ENCODE assay signal across 34 cellular contexts in the genomic region with DNA sequence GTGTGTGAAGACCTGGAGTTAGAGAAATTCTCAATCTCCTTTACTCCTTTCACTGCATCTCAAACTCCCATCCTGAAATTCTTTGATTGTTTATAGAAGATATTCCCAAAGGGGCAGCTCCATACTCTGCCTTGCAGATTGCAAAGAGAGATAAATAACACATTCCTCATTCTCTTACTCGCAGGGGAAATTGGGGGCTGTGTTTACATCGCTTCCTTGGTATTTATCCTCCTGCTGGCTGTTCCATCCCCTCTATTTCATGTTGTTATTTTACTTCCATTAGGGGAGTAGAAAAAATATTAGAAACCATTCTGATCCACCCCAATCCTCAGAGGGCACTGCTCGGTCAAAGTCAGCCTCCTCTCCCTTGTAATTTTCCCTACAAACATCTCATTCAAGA.
DNase-seq lines count a peak whose midpoint lies in the region; ATAC-seq, FAIRE-seq and TF ChIP-seq lines count a peak whose summit lies in the region.
"Had no signal": no experiment of that assay in that cellular context is flagged by ENCODE, and none has a peak within 500 bp of the region (broad histone marks: within the 10 kb centered on the region; RNA-seq: fewer than 3 reads in every experiment).

No MANE protein-coding gene starts in this region.

- WGBS in SK-N-SH (ENCODE audit: low lambda C conversion rate): 61% methylated on average over 3 of the region's 3 CpGs

- FAIRE-seq in astrocyte (lab: Jason Lieb, UNC): no peak
- FAIRE-seq: endometrium, G401.6, H1, islet of Langerhans had no signal

- H3K4me3 ChIP-seq in SK-N-SH (ENCODE audit: low read depth in 2 of 2, low read length in 1 of 2) (no peak overlapping the region), astrocyte (ENCODE audit: insufficient read depth, low read depth, low read length) (no peak overlapping the region), mucosa of descending colon (no peak overlapping the region), MM.1S (ENCODE audit: low read length) (no peak overlapping the region)
- H3K4me3 ChIP-seq: esophagus squamous epithelium, PC-9 had no signal

- no peak for TF ChIP-seq CTCF in SK-N-SH (IDR thresholded peaks at IDR 0.05)
- TF ChIP-seq CTCF in astrocyte (IDR thresholded peaks at IDR 0.05; ENCODE audit: insufficient read depth, low read depth, low read length): no peak
- TF ChIP-seq CTCF in mesothelial cell of epicardium (IDR thresholded peaks at IDR 0.05; ENCODE audit: unreplicated experiment): no peak
- no peak for TF ChIP-seq CTCF in mucosa of descending colon (IDR thresholded peaks at IDR 0.05)
- no peak for TF ChIP-seq CTCF in MM.1S (IDR thresholded peaks at IDR 0.05; ENCODE audit: low read length)

- ATAC-seq in SK-N-SH treated with all-trans-retinoic acid at 6 μM for 48 hours (no peak), HG02571 (IDR thresholded peaks at IDR 0.05; ENCODE audit: unreplicated experiment) (no peak), mucosa of descending colon (no peak)
- ATAC-seq: activated CD8-positive, alpha-beta T cell treated with anti-CD3 and anti-CD28 coated beads for 36 hours; activated naive CD4-positive, alpha-beta T cell treated with anti-CD3 and anti-CD28 coated beads, Interleukin-2, amount 50 U/mL, for 72 hours; left ventricle myocardium superior; sciatic nerve had no signal

- DNase-seq in SK-N-SH (no peak), astrocyte (ENCODE audit: low read depth) (no peak), mesothelial cell of epicardium (ENCODE audit: low spot score in 2 of 2, unreplicated experiment in 2 of 2) (no peak), mucosa of descending colon (no peak), COLO829 (ENCODE audit: low spot score) (no peak), MM.1S (no peak)
- DNase-seq: 8988T; activated CD4-positive, CD25-positive, alpha-beta regulatory T cell treated with anti-CD3 and anti-CD28 coated beads, Interleukin-2, amount 50 U/mL, for 72 hours; activated CD8-positive, alpha-beta T cell treated with anti-CD3 and anti-CD28 coated beads for 36 hours; AML-193; CD4-positive, alpha-beta T cell; central memory CD4-positive, alpha-beta T cell; dermis blood vessel endothelial cell; DMS 273 treated with DMSO at 0.1 percent for 48 hours; esophagus squamous epithelium; Kasumi-1; left ventricle myocardium superior; NCI-H187; NCI-H524 treated with DMSO at 0.1 percent for 48 hours; PC-9; SIG-M5; stimulated activated naive CD4-positive, alpha-beta T cell; T-helper 1 cell had no signal

- TF ChIP-seq EP300 in SK-N-SH (IDR thresholded peaks at IDR 0.05; ENCODE audit: borderline replicate concordance in 1 of 2, low read depth in 1 of 2, low read length in 1 of 2): 0 out of 4 replicates have a peak, but pooled peaks of 1 of the 2 experiments have one; percentile 16

- H3K27ac Mint-ChIP-seq in astrocyte (ENCODE audit: unreplicated experiment) (peak overlapping the region; percentile 95), mesothelial cell of epicardium (peak overlapping the region; percentile 59)
- H3K27ac Mint-ChIP-seq: activated CD8-positive, alpha-beta T cell treated with anti-CD3 and anti-CD28 coated beads for 36 hours; activated T-helper 2 cell treated with anti-CD3 and anti-CD28 coated beads, Interferon-gamma antibody, Interleukin-2, Interleukin-4, amounts not matched to agents 10 μg/mL and 5 μg/mL and 100 μg/mL, durations not matched to agents 14 hours and 24 hours and 36 hours; CD4-positive, alpha-beta T cell had no signal

- H3K9ac ChIP-seq in SK-N-SH: no peak overlapping the region
- H3K9ac ChIP-seq in astrocyte (ENCODE audit: low read length): no peak overlapping the region
- no peak overlapping the region for H3K9ac ChIP-seq in MM.1S (ENCODE audit: low read length)

- CTCF ChIA-PET in SK-N-SH (lab: Yijun Ruan, JAX): no interaction called here

- no peaks in the 10 kb centered on the region for H3K36me3 ChIP-seq in SK-N-SH (replicated peaks in 1 of 2; ENCODE audit: control insufficient read depth in 1 of 2, insufficient read depth in 2 of 2, low read length in 1 of 2)
- no peaks in the 10 kb centered on the region for H3K36me3 ChIP-seq in astrocyte (ENCODE audit: insufficient read depth, low read length)
- H3K36me3 ChIP-seq in mucosa of descending colon (ENCODE audit: low read depth): no peaks in the 10 kb centered on the region
- no peaks in the 10 kb centered on the region for H3K36me3 ChIP-seq in MM.1S (replicated peaks; ENCODE audit: insufficient read depth, low read length)
- H3K36me3 ChIP-seq: esophagus squamous epithelium had no signal

- peaks cover 38% of the 10 kb centered on the region for H3K4me1 Mint-ChIP-seq in astrocyte (ENCODE audit: low read depth, unreplicated experiment)
- H3K4me1 Mint-ChIP-seq in mesothelial cell of epicardium: peaks cover 26% of the 10 kb centered on the region
- H3K4me1 Mint-ChIP-seq: neural crest cell had no signal

- no peak for TF ChIP-seq RAD21 in SK-N-SH (IDR thresholded peaks at IDR 0.05; ENCODE audit: low read length)

- H4K20me1 ChIP-seq in SK-N-SH (ENCODE audit: insufficient read depth): no peaks in the 10 kb centered on the region
- H4K20me1 ChIP-seq in astrocyte (ENCODE audit: insufficient read depth, low read length): no peaks in the 10 kb centered on the region
- no peaks in the 10 kb centered on the region for H4K20me1 ChIP-seq in MM.1S (ENCODE audit: insufficient read depth, low read length)

- H3K9me3 ChIP-seq in SK-N-SH (no peaks in the 10 kb centered on the region; the same call in 1 of the 2 replicates), astrocyte (ENCODE audit: insufficient read depth, low read depth, low read length) (peaks cover 2% of the 10 kb centered on the region), mucosa of descending colon (no peaks in the 10 kb centered on the region), MM.1S (replicated peaks; ENCODE audit: insufficient read depth, low read length) (no peaks in the 10 kb centered on the region)
- H3K9me3 ChIP-seq: esophagus squamous epithelium had no signal

- H3K79me2 ChIP-seq in SK-N-SH (ENCODE audit: insufficient read depth): no peaks in the 10 kb centered on the region
- no peaks in the 10 kb centered on the region for H3K79me2 ChIP-seq in astrocyte (ENCODE audit: insufficient read depth, low read length)
- no peaks in the 10 kb centered on the region for H3K79me2 ChIP-seq in MM.1S (ENCODE audit: low read length)

- H3K9me2 ChIP-seq in SK-N-SH (no peaks in the 10 kb centered on the region), MM.1S (replicated peaks; ENCODE audit: insufficient read depth, low read length) (no peaks in the 10 kb centered on the region)

- POLR2A ChIA-PET in SK-N-SH (lab: Yijun Ruan, JAX): no interaction called here

- peaks cover 0 to 14% of the 10 kb centered on the region in 2 experiments; a peak in 1 of 4 replicates for H3K4me1 ChIP-seq in SK-N-SH (ENCODE audit: control insufficient read depth in 1 of 2, insufficient read depth in 2 of 2, low read depth in 1 of 2, low read length in 1 of 2)
- H3K4me1 ChIP-seq in astrocyte (ENCODE audit: insufficient read depth, low read length): no peaks in the 10 kb centered on the region
- H3K4me1 ChIP-seq in mucosa of descending colon (ENCODE audit: low read depth): no peaks in the 10 kb centered on the region
- no peaks in the 10 kb centered on the region for H3K4me1 ChIP-seq in MM.1S (ENCODE audit: low read length)

- no peaks in the 10 kb centered on the region for H3K27me3 ChIP-seq in SK-N-SH (ENCODE audit: insufficient read depth)
- H3K27me3 ChIP-seq in astrocyte (ENCODE audit: insufficient read depth, low read length): no peaks in the 10 kb centered on the region
- H3K27me3 ChIP-seq in MM.1S (replicated peaks; ENCODE audit: insufficient read depth, low read length): no peaks in the 10 kb centered on the region
- H3K27me3 ChIP-seq: esophagus squamous epithelium had no signal

- peak overlapping the region in 1 of 2 experiments; percentile 52; a peak in 2 of 4 replicates for H3K27ac ChIP-seq in SK-N-SH (ENCODE audit: low read depth in 2 of 2, low read length in 1 of 2)
- no peak overlapping the region for H3K27ac ChIP-seq in astrocyte (ENCODE audit: low read depth, low read length)
- no peak overlapping the region for H3K27ac ChIP-seq in MM.1S (ENCODE audit: low read length)
- H3K27ac ChIP-seq: esophagus squamous epithelium, HL-60, PC-9 had no signal

- no peaks in the 10 kb centered on the region for H3K27me3 Mint-ChIP-seq in astrocyte (ENCODE audit: low read depth, unreplicated experiment)
- no peaks in the 10 kb centered on the region for H3K27me3 Mint-ChIP-seq in mesothelial cell of epicardium (ENCODE audit: low read depth)
- H3K27me3 Mint-ChIP-seq: activated CD8-positive, alpha-beta T cell treated with anti-CD3 and anti-CD28 coated beads for 36 hours; CD4-positive, alpha-beta T cell had no signal

- H2AFZ ChIP-seq in SK-N-SH (ENCODE audit: low read depth) (0 out of 2 replicates have a peak overlapping the region, but pooled peaks have one; percentile 39), astrocyte (ENCODE audit: low read depth, low read length) (no peak overlapping the region), MM.1S (ENCODE audit: low read length) (no peak overlapping the region)
- H2AFZ ChIP-seq: PC-9 had no signal

- H3K9me3 Mint-ChIP-seq in astrocyte (ENCODE audit: unreplicated experiment): peaks cover 13% of the 10 kb centered on the region
- H3K9me3 Mint-ChIP-seq in mesothelial cell of epicardium: peaks cover 12% of the 10 kb centered on the region
- H3K9me3 Mint-ChIP-seq: activated T-helper 2 cell treated with anti-CD3 and anti-CD28 coated beads, Interferon-gamma antibody, Interleukin-2, Interleukin-4, amounts not matched to agents 10 μg/mL and 5 μg/mL and 100 μg/mL, durations not matched to agents 14 hours and 24 hours and 36 hours; neural crest cell had no signal

- intact Hi-C loops in mucosa of descending colon (cut with DNase I, micrococcal nuclease): no loop called here

- H3K4me2 ChIP-seq in SK-N-SH (no peak overlapping the region), astrocyte (ENCODE audit: low read length) (no peak overlapping the region), MM.1S (ENCODE audit: low read depth, low read length) (no peak overlapping the region)
- H3K4me2 ChIP-seq: PC-9 had no signal

- H3F3A ChIP-seq in SK-N-SH (replicated peaks; ENCODE audit: insufficient read depth) (peaks cover 4% of the 10 kb centered on the region), MM.1S (ENCODE audit: insufficient read depth, low read length) (no peaks in the 10 kb centered on the region)

- H3K36me3 Mint-ChIP-seq in astrocyte (ENCODE audit: low read depth, unreplicated experiment): no peaks in the 10 kb centered on the region
- H3K36me3 Mint-ChIP-seq in mesothelial cell of epicardium: peaks cover 2% of the 10 kb centered on the region
- H3K36me3 Mint-ChIP-seq: activated naive CD4-positive, alpha-beta T cell treated with anti-CD3 and anti-CD28 coated beads, Interleukin-2, amount 50 U/mL, for 72 hours had no signal

- no peak overlapping the region for H3K4me3 Mint-ChIP-seq in astrocyte (ENCODE audit: unreplicated experiment)
- H3K4me3 Mint-ChIP-seq in mesothelial cell of epicardium: no peak overlapping the region
- H3K4me3 Mint-ChIP-seq: activated CD8-positive, alpha-beta T cell treated with anti-CD3 and anti-CD28 coated beads for 36 hours; CD4-positive, alpha-beta T cell; neural crest cell had no signal

TF ChIP-seq in SK-N-SH, 30 proteins besides CTCF, POLR2A, EP300 and RAD21 (continues in another document):
- TF ChIP-seq TCF12 (IDR thresholded peaks at IDR 0.05): 0 out of 2 replicates have a peak, but pooled peaks have one; percentile 10

TF ChIP-seq in SK-N-SH treated with all-trans-retinoic acid at 6 μM for 48 hours, 23 proteins besides CTCF, POLR2A, EP300 and RAD21 (continues in another document):
- no peak for TF ChIP-seq BACH2 (CRISPR knock-in tag; IDR thresholded peaks at IDR 0.05; ENCODE audit: borderline replicate concordance)
- no peak for TF ChIP-seq SNAI2 (CRISPR knock-in tag; IDR thresholded peaks at IDR 0.05)
